23 cellular contexts compared by ENCODE assay signal in genomic region chr10:78319841-78320240, GRCh38.
A peak's percentile ranks its signal among the peaks of the same experiment; 100 is the strongest.
DNase-seq lines count a peak whose midpoint lies in the region; ATAC-seq, FAIRE-seq and TF ChIP-seq lines count a peak whose summit lies in the region.
"Had no signal": no experiment of that assay in that cellular context is flagged by ENCODE, and none has a peak within 500 bp of the region (broad histone marks: within the 10 kb centered on the region; RNA-seq: fewer than 3 reads in every experiment).

No MANE protein-coding gene starts in this region.

- peaks cover 2% of the 10 kb centered on the region for H3K27me3 ChIP-seq in bronchial epithelial cell (ENCODE audit: control insufficient read depth, insufficient read depth, low read length)
- H3K27me3 ChIP-seq in stomach smooth muscle (ENCODE audit: control insufficient read depth in 1 of 2, insufficient read depth in 2 of 2, low read length in 2 of 2): no peaks in the 10 kb centered on the region
- H3K27me3 ChIP-seq: esophagus squamous epithelium, gastroesophageal sphincter, thyroid gland had no signal

- H3K4me1 Mint-ChIP-seq in activated naive CD8-positive, alpha-beta T cell treated with anti-CD3 and anti-CD28 coated beads, Interleukin-2, amount 10 ng/mL, durations not matched to agents 7 days and 5 days: peaks cover 9% of the 10 kb centered on the region
- H3K4me1 Mint-ChIP-seq in activated naive CD8-positive, alpha-beta T cell treated with anti-CD3 and anti-CD28 coated beads for 36 hours: peaks cover 3% of the 10 kb centered on the region
- H3K4me1 Mint-ChIP-seq in natural killer cell treated with Interleukin-12 subunit alpha and Interleukin-12 subunit beta and Interleukin-15 and Interleukin-18, amount 100 ng/mL, for 72 hours (ENCODE audit: low read depth in 2 of 2): peaks cover 7 to 14% of the 10 kb centered on the region in 2 donors
- H3K4me1 Mint-ChIP-seq: activated naive CD8-positive, alpha-beta T cell treated with anti-CD3 and anti-CD28 coated beads, Interleukin-2, amount 50 U/mL, for 24 hours had no signal

- H3K4me3 Mint-ChIP-seq in activated naive CD8-positive, alpha-beta T cell treated with anti-CD3 and anti-CD28 coated beads, Interleukin-2, amount 10 ng/mL, durations not matched to agents 7 days and 5 days: no peak overlapping the region
- H3K4me3 Mint-ChIP-seq in activated naive CD8-positive, alpha-beta T cell treated with anti-CD3 and anti-CD28 coated beads for 36 hours: no peak overlapping the region
- no peak overlapping the region for H3K4me3 Mint-ChIP-seq in natural killer cell treated with Interleukin-12 subunit alpha and Interleukin-12 subunit beta and Interleukin-15 and Interleukin-18, amount 100 ng/mL, for 72 hours
- H3K4me3 Mint-ChIP-seq: activated naive CD8-positive, alpha-beta T cell treated with anti-CD3 and anti-CD28 coated beads, Interleukin-2, amount 50 U/mL, for 24 hours; H9; IgD-negative memory B cell had no signal

- no peaks in the 10 kb centered on the region for H3K36me3 Mint-ChIP-seq in activated naive CD8-positive, alpha-beta T cell treated with anti-CD3 and anti-CD28 coated beads, Interleukin-2, amount 10 ng/mL, durations not matched to agents 7 days and 5 days
- no peaks in the 10 kb centered on the region for H3K36me3 Mint-ChIP-seq in activated naive CD8-positive, alpha-beta T cell treated with anti-CD3 and anti-CD28 coated beads for 36 hours
- peaks cover under 1% of the 10 kb centered on the region for H3K36me3 Mint-ChIP-seq in natural killer cell treated with Interleukin-12 subunit alpha and Interleukin-12 subunit beta and Interleukin-15 and Interleukin-18, amount 100 ng/mL, for 72 hours
- H3K36me3 Mint-ChIP-seq: IgD-negative memory B cell had no signal

- H3K36me3 ChIP-seq in bronchial epithelial cell (ENCODE audit: control insufficient read depth, insufficient read depth, low read length) (no peaks in the 10 kb centered on the region), stomach smooth muscle (ENCODE audit: control insufficient read depth in 2 of 2, insufficient read depth in 2 of 2, low read length in 2 of 2) (no peaks in the 10 kb centered on the region)
- H3K36me3 ChIP-seq: esophagus squamous epithelium, gastroesophageal sphincter, thyroid gland had no signal

- peaks cover 7% of the 10 kb centered on the region for H3K9me3 Mint-ChIP-seq in activated naive CD8-positive, alpha-beta T cell treated with anti-CD3 and anti-CD28 coated beads, Interleukin-2, amount 10 ng/mL, durations not matched to agents 7 days and 5 days
- peaks cover 3% of the 10 kb centered on the region for H3K9me3 Mint-ChIP-seq in activated naive CD8-positive, alpha-beta T cell treated with anti-CD3 and anti-CD28 coated beads for 36 hours
- no peaks in the 10 kb centered on the region for H3K9me3 Mint-ChIP-seq in natural killer cell treated with Interleukin-12 subunit alpha and Interleukin-12 subunit beta and Interleukin-15 and Interleukin-18, amount 100 ng/mL, for 72 hours
- H3K9me3 Mint-ChIP-seq: H9 had no signal

- peak; percentile 13 for FAIRE-seq in bronchial epithelial cell (lab: Jason Lieb, UNC)
- FAIRE-seq: G401.6, GM18507 had no signal

- H3K27ac ChIP-seq in stomach smooth muscle (ENCODE audit: low read length): peak overlapping the region; percentile 81
- H3K27ac ChIP-seq: esophagus squamous epithelium, gastroesophageal sphincter, PC-9, thyroid gland had no signal

- H3K27ac Mint-ChIP-seq in activated naive CD8-positive, alpha-beta T cell treated with anti-CD3 and anti-CD28 coated beads, Interleukin-2, amount 10 ng/mL, durations not matched to agents 7 days and 5 days: peak overlapping the region; percentile 72
- no peak overlapping the region for H3K27ac Mint-ChIP-seq in activated naive CD8-positive, alpha-beta T cell treated with anti-CD3 and anti-CD28 coated beads for 36 hours
- H3K27ac Mint-ChIP-seq in natural killer cell treated with Interleukin-12 subunit alpha and Interleukin-12 subunit beta and Interleukin-15 and Interleukin-18, amount 100 ng/mL, for 72 hours: peak overlapping the region; percentile 1
- H3K27ac Mint-ChIP-seq: activated naive CD8-positive, alpha-beta T cell treated with anti-CD3 and anti-CD28 coated beads, Interleukin-2, amount 50 U/mL, for 24 hours had no signal

- no peak for ATAC-seq in activated naive CD8-positive, alpha-beta T cell treated with anti-CD3 and anti-CD28 coated beads, Interleukin-2, amount 10 ng/mL, durations not matched to agents 7 days and 5 days (ENCODE audit: low read depth)
- no peak for ATAC-seq in natural killer cell treated with Interleukin-12 subunit alpha and Interleukin-12 subunit beta and Interleukin-15 and Interleukin-18, amount 100 ng/mL, for 72 hours
- ATAC-seq: activated naive CD8-positive, alpha-beta T cell treated with anti-CD3 and anti-CD28 coated beads, Interleukin-2, amount 50 U/mL, for 24 hours; gastroesophageal sphincter had no signal

- H3K4me1 ChIP-seq in stomach smooth muscle (ENCODE audit: control insufficient read depth, insufficient read depth, low read length): peaks cover 49% of the 10 kb centered on the region

- DNase-seq in activated naive CD8-positive, alpha-beta T cell treated with anti-CD3 and anti-CD28 coated beads, Interleukin-2, amount 10 ng/mL, durations not matched to agents 7 days and 5 days: no peak
- no peak for DNase-seq in activated naive CD8-positive, alpha-beta T cell treated with anti-CD3 and anti-CD28 coated beads for 36 hours
- DNase-seq in bronchial epithelial cell (ENCODE audit: low read depth) (no peak), Ammon's horn (ENCODE audit: low spot score) (no peak), glomerular visceral epithelial cell (ENCODE audit: extremely low spot score) (no peak), iPS-NIHi7 (ENCODE audit: extremely low spot score) (no peak)
- no peak for DNase-seq in natural killer cell treated with Interleukin-12 subunit alpha and Interleukin-12 subunit beta and Interleukin-15 and Interleukin-18, amount 100 ng/mL, for 72 hours (ENCODE audit: low spot score)
- DNase-seq: activated CD4-positive, alpha-beta T cell treated with anti-CD3 and anti-CD28 coated beads for 48 hours; activated naive CD8-positive, alpha-beta T cell treated with anti-CD3 and anti-CD28 coated beads, Interleukin-2, amount 50 U/mL, for 24 hours; activated T-cell treated with anti-CD3 and anti-CD28 coated beads, Interleukin-2, amount 50 U/mL, for 48 hours; DMS153; effector memory CD4-positive, alpha-beta T cell; esophagus squamous epithelium; H9; NCI-H1417; PC-9; SIG-M5; thyroid gland had no signal

- TF ChIP-seq CTCF in bronchial epithelial cell (IDR thresholded peaks at IDR 0.05; ENCODE audit: insufficient read depth, low read length, severe bottlenecking): no peak

- no peak overlapping the region for H3K4me3 ChIP-seq in bronchial epithelial cell (ENCODE audit: low read depth, low read length)
- H3K4me3 ChIP-seq in stomach smooth muscle (ENCODE audit: low read length in 2 of 2): no peak overlapping the region
- H3K4me3 ChIP-seq: esophagus squamous epithelium, gastroesophageal sphincter, PC-9, thyroid gland had no signal

- no peaks in the 10 kb centered on the region for H3K9me3 ChIP-seq in stomach smooth muscle (ENCODE audit: control insufficient read depth in 2 of 2, low read length in 2 of 2)
- H3K9me3 ChIP-seq: esophagus squamous epithelium, thyroid gland had no signal

- H3K9ac ChIP-seq in stomach smooth muscle (ENCODE audit: low read length in 2 of 2): peak overlapping the region; percentile 10 to 29

- H3K27me3 Mint-ChIP-seq in activated naive CD8-positive, alpha-beta T cell treated with anti-CD3 and anti-CD28 coated beads, Interleukin-2, amount 10 ng/mL, durations not matched to agents 7 days and 5 days: peaks cover under 1% of the 10 kb centered on the region
- H3K27me3 Mint-ChIP-seq in activated naive CD8-positive, alpha-beta T cell treated with anti-CD3 and anti-CD28 coated beads for 36 hours: no peaks in the 10 kb centered on the region
- peaks cover 0 to under 1% of the 10 kb centered on the region in 2 donors for H3K27me3 Mint-ChIP-seq in natural killer cell treated with Interleukin-12 subunit alpha and Interleukin-12 subunit beta and Interleukin-15 and Interleukin-18, amount 100 ng/mL, for 72 hours
- H3K27me3 Mint-ChIP-seq: activated naive CD8-positive, alpha-beta T cell treated with anti-CD3 and anti-CD28 coated beads, Interleukin-2, amount 50 U/mL, for 24 hours had no signal

- POLR2A ChIA-PET in activated naive CD8-positive, alpha-beta T cell treated with anti-CD3 and anti-CD28 coated beads, Interleukin-2, amount 10 ng/mL, durations not matched to agents 7 days and 5 days (lab: Charles Lee): no interaction called here
